In genomic region chr4:109211671-109212070, GRCh38 we compare ENCODE assay signal across 20 cellular contexts.
"Had no signal": no experiment of that assay in that cellular context is flagged by ENCODE, and none has a peak within 500 bp of the region (broad histone marks: within the 10 kb centered on the region; RNA-seq: fewer than 3 reads in every experiment).

No MANE protein-coding gene starts in this region.

- H3K27me3 ChIP-seq: cardiac muscle cell, neutrophil, sigmoid colon, upper lobe of right lung had no signal

- H3K4me3 ChIP-seq: cardiac muscle cell, lung, sigmoid colon, upper lobe of right lung had no signal

- FAIRE-seq: colon had no signal

- H3K27ac ChIP-seq: cardiac muscle cell, neutrophil, sigmoid colon, upper lobe of right lung had no signal

- H3K36me3 ChIP-seq: cardiac muscle cell, neutrophil, sigmoid colon, upper lobe of right lung had no signal

- H3K4me1 ChIP-seq: upper lobe of right lung had no signal

- H3K9me3 ChIP-seq: neutrophil, sigmoid colon, upper lobe of right lung had no signal

- ATAC-seq: activated CD8-positive, alpha-beta memory T cell treated with anti-CD3 and anti-CD28 coated beads, Interleukin-2, amount 10 ng/mL, durations not matched to agents 7 days and 5 days; activated naive CD4-positive, alpha-beta T cell treated with anti-CD3 and anti-CD28 coated beads, Interleukin-2, amount 50 U/mL, for 72 hours; left cardiac atrium; naive thymus-derived CD8-positive, alpha-beta T cell; T-cell; upper lobe of right lung had no signal

- DNase-seq: activated CD4-positive, alpha-beta T cell treated with anti-CD3 and anti-CD28 coated beads for 1 hour; activated CD4-positive, alpha-beta T cell treated with anti-CD3 and anti-CD28 coated beads, Interleukin-2, amount 50 U/mL, for 48 hours; activated CD8-positive, alpha-beta memory T cell treated with anti-CD3 and anti-CD28 coated beads, Interleukin-2, amount 10 ng/mL, durations not matched to agents 7 days and 5 days; activated effector memory CD4-positive, alpha-beta T cell treated with anti-CD3 and anti-CD28 coated beads, Interleukin-2, amount 50 U/mL, for 16 hours; activated T-cell treated with anti-CD3 and anti-CD28 coated beads, Interleukin-2, amount 50 U/mL, for 24 hours; amygdala; left cardiac atrium; naive thymus-derived CD8-positive, alpha-beta T cell; posterior cingulate gyrus; sigmoid colon; stimulated activated CD4-positive, alpha-beta T cell treated with anti-CD3 and anti-CD28 coated beads, Interleukin-2, amount 100 ng/mL, for 48 hours; stimulated activated naive CD4-positive, alpha-beta T cell treated with Interleukin-2 at 50 U/mL for 16 hours; T-cell; T1000; upper lobe of right lung had no signal
